In the genomic region with DNA sequence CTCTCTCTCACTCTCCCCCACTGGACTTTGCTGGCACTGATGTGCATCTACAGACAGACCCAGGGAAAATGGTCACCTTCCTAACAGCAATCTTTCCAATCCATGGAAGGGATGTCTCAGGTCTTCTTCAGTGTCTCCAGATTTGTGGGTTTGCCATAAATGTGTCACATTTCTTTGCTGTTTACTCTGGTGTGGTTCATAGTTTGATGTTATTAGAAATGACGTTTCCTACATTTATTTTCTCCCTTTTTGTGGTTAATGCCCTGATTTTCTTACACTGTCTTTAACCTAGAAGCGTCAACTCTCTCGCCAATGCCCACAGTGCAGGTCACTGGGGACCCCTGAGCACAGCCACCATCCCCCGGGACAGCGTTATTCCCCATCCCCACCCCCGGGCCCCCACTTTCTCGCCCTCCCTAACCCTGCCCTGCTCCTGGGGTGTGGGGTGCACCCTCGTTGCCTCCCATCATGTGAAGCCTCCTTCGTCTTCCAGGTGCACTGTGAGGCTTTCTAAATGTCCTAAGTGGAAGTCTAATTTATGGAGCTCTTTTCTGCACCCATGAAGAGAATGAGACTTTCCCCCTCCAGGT, we compare ENCODE assay signal across 17 cellular contexts.
DNase-seq lines count a peak whose midpoint lies in the region; ATAC-seq and TF ChIP-seq lines count a peak whose summit lies in the region.
"Had no signal": no experiment of that assay in that cellular context is flagged by ENCODE, and none has a peak within 500 bp of the region (broad histone marks: within the 10 kb centered on the region; RNA-seq: fewer than 3 reads in every experiment).

No MANE protein-coding gene starts in this region.

- H3K4me1 Mint-ChIP-seq in GM23338 (peaks cover 17% of the 10 kb centered on the region), glutamatergic neuron (ENCODE audit: low read depth, unreplicated experiment) (peaks cover 2% of the 10 kb centered on the region)
- H3K4me1 Mint-ChIP-seq: CD8-positive, alpha-beta memory T cell had no signal

- H3K27ac Mint-ChIP-seq in GM23338: no peak overlapping the region
- no peak overlapping the region for H3K27ac Mint-ChIP-seq in glutamatergic neuron (ENCODE audit: unreplicated experiment)
- H3K27ac Mint-ChIP-seq: CD8-positive, alpha-beta memory T cell; H9 had no signal

- H3K36me3 ChIP-seq in BLaER1 (no peaks in the 10 kb centered on the region), GM23338 (ENCODE audit: insufficient read depth) (no peaks in the 10 kb centered on the region)

- H4K20me1 ChIP-seq in BLaER1: no peaks in the 10 kb centered on the region
- H4K20me1 ChIP-seq in GM23338 (replicated peaks; ENCODE audit: insufficient read depth): no peaks in the 10 kb centered on the region

- H3K27ac ChIP-seq in BLaER1: no peak overlapping the region
- H3K27ac ChIP-seq in GM23338 (ENCODE audit: low read depth): no peak overlapping the region

- 0 out of 2 replicates have a peak, but pooled peaks cover 5% of the 10 kb centered on the region for H3F3A ChIP-seq in GM23338 (replicated peaks; ENCODE audit: low read depth)

- no peak overlapping the region for H3K9ac ChIP-seq in BLaER1

- H3K4me2 ChIP-seq in BLaER1 (peak overlapping the region; percentile 55), GM23338 (peak overlapping the region; percentile 62; the same call in 1 of the 2 replicates)

- ATAC-seq in GM23338: no peak
- ATAC-seq in sciatic nerve: no peak

- H3K9me3 Mint-ChIP-seq in GM23338 (no peaks in the 10 kb centered on the region; the same call in 2 of the 3 replicates), glutamatergic neuron (ENCODE audit: unreplicated experiment) (no peaks in the 10 kb centered on the region)
- H3K9me3 Mint-ChIP-seq: CD8-positive, alpha-beta memory T cell; H9 had no signal

- no peaks in the 10 kb centered on the region for H3K79me2 ChIP-seq in GM23338 (replicated peaks; ENCODE audit: insufficient read depth)

- H3K4me3 Mint-ChIP-seq in GM23338 (no peak overlapping the region), glutamatergic neuron (ENCODE audit: unreplicated experiment) (no peak overlapping the region)
- H3K4me3 Mint-ChIP-seq: CD8-positive, alpha-beta memory T cell had no signal

- H3K4me3 ChIP-seq in BLaER1: no peak overlapping the region
- H3K4me3 ChIP-seq in GM23338: peak overlapping the region; percentile 42; the same call in 1 of the 2 replicates

- DNase-seq in GM23338 (ENCODE audit: low spot score) (no peak), glutamatergic neuron (peak; percentile 7), sciatic nerve (ENCODE audit: low spot score) (peak; percentile 27), nucleus accumbens (lab: John Stamatoyannopoulos, UW) (no peak), NOMO-1 treated with DMSO at 0.1 percent for 48 hours (lab: John Stamatoyannopoulos, UW; ENCODE audit: unreplicated experiment) (no peak)
- no peak for DNase-seq in activated effector memory CD4-positive, alpha-beta T cell treated with anti-CD3 and anti-CD28 coated beads, Interleukin-2, amount 50 U/mL, for 16 hours
- DNase-seq: ACHN, DND-41, GF-D8, MM.1S, NCI-H1105 treated with DMSO at 0.1 percent for 48 hours, NCI-H187 treated with DMSO at 0.1 percent for 48 hours, NCI-H510A, NCI-H82 had no signal

- H3K27me3 ChIP-seq in BLaER1 (0 out of 2 replicates have a peak, but pooled peaks cover 3% of the 10 kb centered on the region), GM23338 (ENCODE audit: insufficient read depth) (no peaks in the 10 kb centered on the region)

- H3K4me1 ChIP-seq in BLaER1 (peaks cover 73% of the 10 kb centered on the region), GM23338 (ENCODE audit: insufficient read depth) (peaks cover 10% of the 10 kb centered on the region; the same call in 1 of the 2 replicates)

- intact Hi-C loops in sciatic nerve (cut with DNase I): no loop called here

- no peaks in the 10 kb centered on the region for H3K9me3 ChIP-seq in BLaER1

- H2AFZ ChIP-seq in GM23338: peak overlapping the region; percentile 47; the same call in 1 of the 2 replicates

- H3K36me3 Mint-ChIP-seq in GM23338 (ENCODE audit: low read depth) (no peaks in the 10 kb centered on the region; the same call in 2 of the 3 replicates), glutamatergic neuron (ENCODE audit: unreplicated experiment) (peaks cover 8% of the 10 kb centered on the region)
- H3K36me3 Mint-ChIP-seq: CD8-positive, alpha-beta memory T cell had no signal

- no peaks in the 10 kb centered on the region for H3K9me2 ChIP-seq in GM23338 (ENCODE audit: insufficient read depth)

- TF ChIP-seq CTCF in GM23338 (conservative IDR thresholded peaks at IDR 0.05; ENCODE audit: low read depth in 2 of 2) (no peak), glutamatergic neuron (IDR thresholded peaks at IDR 0.05; ENCODE audit: partially characterized antibody, unreplicated experiment) (no peak)

- peaks cover 8% of the 10 kb centered on the region for H3K27me3 Mint-ChIP-seq in GM23338 (ENCODE audit: insufficient read depth, low read depth, poor library complexity)
- H3K27me3 Mint-ChIP-seq in glutamatergic neuron (ENCODE audit: unreplicated experiment): peaks cover 7% of the 10 kb centered on the region

TF ChIP-seq in GM23338, 12 proteins besides CTCF, POLR2A, EP300 and RAD21 (continues in another document):
- TF ChIP-seq, protein P1, sequence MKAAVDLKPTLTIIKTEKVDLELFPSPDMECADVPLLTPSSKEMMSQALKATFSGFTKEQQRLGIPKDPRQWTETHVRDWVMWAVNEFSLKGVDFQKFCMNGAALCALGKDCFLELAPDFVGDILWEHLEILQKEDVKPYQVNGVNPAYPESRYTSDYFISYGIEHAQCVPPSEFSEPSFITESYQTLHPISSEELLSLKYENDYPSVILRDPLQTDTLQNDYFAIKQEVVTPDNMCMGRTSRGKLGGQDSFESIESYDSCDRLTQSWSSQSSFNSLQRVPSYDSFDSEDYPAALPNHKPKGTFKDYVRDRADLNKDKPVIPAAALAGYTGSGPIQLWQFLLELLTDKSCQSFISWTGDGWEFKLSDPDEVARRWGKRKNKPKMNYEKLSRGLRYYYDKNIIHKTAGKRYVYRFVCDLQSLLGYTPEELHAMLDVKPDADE (IDR thresholded peaks at IDR 0.05): no peak
- no peak for TF ChIP-seq EZH2 (IDR thresholded peaks at IDR 0.05; ENCODE audit: low read depth, unreplicated experiment)
- TF ChIP-seq JUNB (IDR thresholded peaks at IDR 0.05; ENCODE audit: unreplicated experiment): no peak
- TF ChIP-seq ZNF331 (CRISPR knock-in tag; IDR thresholded peaks at IDR 0.05; ENCODE audit: low read depth): no peak
- TF ChIP-seq NANOG (IDR thresholded peaks at IDR 0.05; ENCODE audit: borderline replicate concordance): no peak
- TF ChIP-seq CREB1 (CRISPR knock-in tag; IDR thresholded peaks at IDR 0.05; ENCODE audit: low read depth): no peak
- TF ChIP-seq, protein P2, sequence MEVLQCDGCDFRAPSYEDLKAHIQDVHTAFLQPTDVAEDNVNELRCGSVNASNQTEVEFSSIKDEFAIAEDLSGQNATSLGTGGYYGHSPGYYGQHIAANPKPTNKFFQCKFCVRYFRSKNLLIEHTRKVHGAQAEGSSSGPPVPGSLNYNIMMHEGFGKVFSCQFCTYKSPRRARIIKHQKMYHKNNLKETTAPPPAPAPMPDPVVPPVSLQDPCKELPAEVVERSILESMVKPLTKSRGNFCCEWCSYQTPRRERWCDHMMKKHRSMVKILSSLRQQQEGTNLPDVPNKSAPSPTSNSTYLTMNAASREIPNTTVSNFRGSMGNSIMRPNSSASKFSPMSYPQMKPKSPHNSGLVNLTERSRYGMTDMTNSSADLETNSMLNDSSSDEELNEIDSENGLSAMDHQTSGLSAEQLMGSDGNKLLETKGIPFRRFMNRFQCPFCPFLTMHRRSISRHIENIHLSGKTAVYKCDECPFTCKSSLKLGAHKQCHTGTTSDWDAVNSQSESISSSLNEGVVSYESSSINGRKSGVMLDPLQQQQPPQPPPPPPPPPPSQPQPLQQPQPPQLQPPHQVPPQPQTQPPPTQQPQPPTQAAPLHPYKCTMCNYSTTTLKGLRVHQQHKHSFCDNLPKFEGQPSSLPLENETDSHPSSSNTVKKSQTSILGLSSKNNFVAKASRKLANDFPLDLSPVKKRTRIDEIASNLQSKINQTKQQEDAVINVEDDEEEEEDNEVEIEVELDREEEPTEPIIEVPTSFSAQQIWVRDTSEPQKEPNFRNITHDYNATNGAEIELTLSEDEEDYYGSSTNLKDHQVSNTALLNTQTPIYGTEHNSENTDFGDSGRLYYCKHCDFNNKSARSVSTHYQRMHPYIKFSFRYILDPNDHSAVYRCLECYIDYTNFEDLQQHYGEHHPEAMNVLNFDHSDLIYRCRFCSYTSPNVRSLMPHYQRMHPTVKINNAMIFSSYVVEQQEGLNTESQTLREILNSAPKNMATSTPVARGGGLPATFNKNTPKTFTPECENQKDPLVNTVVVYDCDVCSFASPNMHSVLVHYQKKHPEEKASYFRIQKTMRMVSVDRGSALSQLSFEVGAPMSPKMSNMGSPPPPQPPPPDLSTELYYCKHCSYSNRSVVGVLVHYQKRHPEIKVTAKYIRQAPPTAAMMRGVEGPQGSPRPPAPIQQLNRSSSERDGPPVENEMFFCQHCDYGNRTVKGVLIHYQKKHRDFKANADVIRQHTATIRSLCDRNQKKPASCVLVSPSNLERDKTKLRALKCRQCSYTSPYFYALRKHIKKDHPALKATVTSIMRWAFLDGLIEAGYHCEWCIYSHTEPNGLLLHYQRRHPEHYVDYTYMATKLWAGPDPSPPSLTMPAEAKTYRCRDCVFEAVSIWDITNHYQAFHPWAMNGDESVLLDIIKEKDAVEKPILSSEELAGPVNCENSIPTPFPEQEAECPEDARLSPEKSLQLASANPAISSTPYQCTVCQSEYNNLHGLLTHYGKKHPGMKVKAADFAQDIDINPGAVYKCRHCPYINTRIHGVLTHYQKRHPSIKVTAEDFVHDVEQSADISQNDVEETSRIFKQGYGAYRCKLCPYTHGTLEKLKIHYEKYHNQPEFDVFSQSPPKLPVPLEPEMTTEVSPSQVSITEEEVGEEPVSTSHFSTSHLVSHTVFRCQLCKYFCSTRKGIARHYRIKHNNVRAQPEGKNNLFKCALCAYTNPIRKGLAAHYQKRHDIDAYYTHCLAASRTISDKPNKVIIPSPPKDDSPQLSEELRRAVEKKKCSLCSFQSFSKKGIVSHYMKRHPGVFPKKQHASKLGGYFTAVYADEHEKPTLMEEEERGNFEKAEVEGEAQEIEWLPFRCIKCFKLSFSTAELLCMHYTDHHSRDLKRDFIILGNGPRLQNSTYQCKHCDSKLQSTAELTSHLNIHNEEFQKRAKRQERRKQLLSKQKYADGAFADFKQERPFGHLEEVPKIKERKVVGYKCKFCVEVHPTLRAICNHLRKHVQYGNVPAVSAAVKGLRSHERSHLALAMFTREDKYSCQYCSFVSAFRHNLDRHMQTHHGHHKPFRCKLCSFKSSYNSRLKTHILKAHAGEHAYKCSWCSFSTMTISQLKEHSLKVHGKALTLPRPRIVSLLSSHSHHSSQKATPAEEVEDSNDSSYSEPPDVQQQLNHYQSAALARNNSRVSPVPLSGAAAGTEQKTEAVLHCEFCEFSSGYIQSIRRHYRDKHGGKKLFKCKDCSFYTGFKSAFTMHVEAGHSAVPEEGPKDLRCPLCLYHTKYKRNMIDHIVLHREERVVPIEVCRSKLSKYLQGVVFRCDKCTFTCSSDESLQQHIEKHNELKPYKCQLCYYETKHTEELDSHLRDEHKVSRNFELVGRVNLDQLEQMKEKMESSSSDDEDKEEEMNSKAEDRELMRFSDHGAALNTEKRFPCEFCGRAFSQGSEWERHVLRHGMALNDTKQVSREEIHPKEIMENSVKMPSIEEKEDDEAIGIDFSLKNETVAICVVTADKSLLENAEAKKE (CRISPR knock-in tag; IDR thresholded peaks at IDR 0.05): no peak

Comparison
In these comparisons a context has a peak if more than half of its experiments do, and no peak if none do; other contexts are left out.
1. DNase-seq: peak in glutamatergic neuron (single experiment) and sciatic nerve (single experiment); none in GM23338 (single experiment), nucleus accumbens (0 of 56), activated effector memory CD4-positive, alpha-beta T cell treated with anti-CD3 and anti-CD28 coated beads, Interleukin-2, amount 50 U/mL, for 16 hours (single experiment) and NOMO-1 treated with DMSO at 0.1 percent for 48 hours (single experiment).